8 cellular contexts compared by ENCODE assay signal in genomic region chr9:33816327-33817252, GRCh38.
DNase-seq lines count a peak whose midpoint lies in the region; ATAC-seq and TF ChIP-seq lines count a peak whose summit lies in the region.

Gene UBE2R2, plus strand, starts transcription at chr9:33817160. Its CDS starts 598 bp downstream, at chr9:33817758.

- H2AFZ ChIP-seq in ACC112 (ENCODE audit: low read length, unreplicated experiment), result peak within 1 kb of the TSS; percentile 56

- H3K27me3 ChIP-seq in ACC112 (ENCODE audit: insufficient read depth, low read length), result no peaks in the 10 kb centered on the region

- H3K4me3 ChIP-seq in ACC112 (ENCODE audit: low read depth, low read length) (peak within 1 kb of the TSS; percentile 98), iPS-18c (ENCODE audit: insufficient read depth, low read depth, low read length) (peak within 1 kb of the TSS; percentile 77), skin epidermis (peak within 1 kb of the TSS; percentile 73 to 96 (median 88))

- in situ Hi-C loops in T47D (cut with HindIII; ENCODE audit: low pct_unique_long_range_greater_than_20kb, low sequenced_read_pairs), result no loop called here

- peak; percentile 42 for ATAC-seq in GM18873 (IDR thresholded peaks at IDR 0.05; ENCODE audit: low FRiP score, unreplicated experiment)
- peak; percentile 46 for ATAC-seq in HG03135 (IDR thresholded peaks at IDR 0.05; ENCODE audit: unreplicated experiment)

- H3K27ac ChIP-seq in ACC112 (ENCODE audit: low read depth, low read length) (peak within 1 kb of the TSS; percentile 97), VCaP (peak within 1 kb of the TSS; percentile 100), skin epidermis (peak within 1 kb of the TSS; percentile 92 to 100 (median 99))

- H3K9me3 ChIP-seq in iPS-18c (ENCODE audit: control insufficient read depth, insufficient read depth, low read length), result no peaks in the 10 kb centered on the region

- peaks cover 49% of the 10 kb centered on the region for H3K79me2 ChIP-seq in ACC112 (ENCODE audit: control insufficient read depth, insufficient read depth, low read length, unreplicated experiment)

- DNase-seq in NCI-H2196 treated with DMSO at 0.1 percent for 48 hours (lab: John Stamatoyannopoulos, UW; ENCODE audit: unreplicated experiment) (peak; percentile 88), T47D (ENCODE audit: low read depth in 1 of 2, low spot score in 1 of 2) (peak; percentile 85 to 95)

- no peak for TF ChIP-seq CTCF in VCaP (conservative IDR thresholded peaks at IDR 0.05)

- no peaks in the 10 kb centered on the region for H3K36me3 ChIP-seq in ACC112 (ENCODE audit: insufficient read depth, low read length)

- peaks cover 52% of the 10 kb centered on the region for H3K4me1 ChIP-seq in ACC112 (ENCODE audit: control insufficient read depth, insufficient read depth, low read length, unreplicated experiment)

Comparison
In these comparisons a context has a peak if more than half of its experiments do, and no peak if none do; other contexts are left out.
1. Peak in every context shown above with its lines: DNase-seq, ATAC-seq, H3K4me3 ChIP-seq and H3K27ac ChIP-seq.